16 cellular contexts compared by ENCODE assay signal in the genomic region with DNA sequence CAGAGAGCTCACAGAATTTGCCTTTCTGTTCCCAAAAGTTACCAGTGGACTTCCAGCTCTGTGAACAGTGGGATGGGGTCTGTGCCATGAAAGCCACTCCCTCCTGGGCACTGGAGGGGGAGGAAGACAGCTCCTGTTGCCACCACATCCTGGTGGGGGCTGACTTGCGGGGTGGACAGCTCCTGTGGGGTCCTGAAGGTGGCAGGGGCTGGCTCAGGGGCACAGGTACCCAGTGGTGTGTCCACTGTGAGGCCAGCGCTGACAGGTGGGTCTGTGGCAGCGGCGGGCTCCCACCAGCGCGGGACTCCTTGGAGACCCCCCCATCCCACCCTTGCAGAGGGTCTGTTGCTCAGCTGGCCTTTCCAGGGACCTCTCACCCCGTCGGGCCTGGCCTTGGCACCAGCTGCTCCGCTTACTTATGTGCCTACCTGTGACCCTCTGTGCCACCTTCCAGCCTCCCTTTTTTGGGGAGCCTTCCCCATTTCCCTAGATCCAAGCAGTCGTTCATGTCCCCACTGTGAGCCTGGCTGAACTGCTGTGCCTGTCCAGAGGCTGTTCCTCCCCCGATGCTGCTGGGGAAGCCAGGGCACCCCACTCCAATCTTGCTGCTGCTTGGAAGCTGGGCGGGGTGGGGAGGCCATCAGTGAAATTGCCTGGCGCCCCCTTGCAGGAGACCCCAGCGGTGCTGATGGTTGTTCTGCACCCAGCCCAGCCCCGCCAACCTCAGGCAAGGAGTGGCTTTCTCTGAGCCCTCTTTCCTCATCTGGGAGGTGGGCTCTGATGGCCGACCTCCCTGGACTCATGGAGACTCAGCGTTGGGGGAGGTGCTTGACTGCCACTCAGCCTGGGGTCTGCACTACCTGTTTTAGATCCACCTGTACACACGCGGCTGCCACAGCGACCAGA. TPM values are rescaled to one million over a fixed set of nuclear protein-coding genes. Genes with fewer than 3 reads are reported as not detected.
DNase-seq lines count a peak whose midpoint lies in the region; ATAC-seq and TF ChIP-seq lines count a peak whose summit lies in the region.
"Had no signal": no experiment of that assay in that cellular context is flagged by ENCODE, and none has a peak within 500 bp of the region (broad histone marks: within the 10 kb centered on the region; RNA-seq: fewer than 3 reads in every experiment).

No MANE protein-coding gene starts in this region.

- no peaks in the 10 kb centered on the region for H3K9me3 Mint-ChIP-seq in activated CD4-positive, alpha-beta T cell treated with anti-CD3 and anti-CD28 coated beads for 36 hours (ENCODE audit: low read depth)
- no peaks in the 10 kb centered on the region for H3K9me3 Mint-ChIP-seq in activated T-helper 2 cell treated with anti-CD3 and anti-CD28 coated beads, Interferon-gamma antibody, Interleukin-2, Interleukin-4, amounts not matched to agents 10 μg/mL and 5 μg/mL and 100 μg/mL, durations not matched to agents 14 hours and 24 hours and 36 hours
- H3K9me3 Mint-ChIP-seq: naive B cell had no signal

- peak overlapping the region; percentile 90 for H3K4me2 ChIP-seq in Loucy (ENCODE audit: low read depth, low read length, poor library complexity, severe bottlenecking)

- H3K9me3 ChIP-seq in Loucy (ENCODE audit: insufficient read depth, low read depth, low read length): no peaks in the 10 kb centered on the region
- H3K9me3 ChIP-seq in left ventricle myocardium inferior (replicated peaks): no peaks in the 10 kb centered on the region
- H3K9me3 ChIP-seq in sigmoid colon: no peaks in the 10 kb centered on the region
- H3K9me3 ChIP-seq: breast epithelium had no signal

- intact Hi-C loops in activated CD4-positive, alpha-beta T cell treated with anti-CD3 and anti-CD28 coated beads for 36 hours (cut with DNase I, micrococcal nuclease): loop anchor here in 1 of 2 experiments (5.0 kb wide), 1 partner anchor 401 kb away; no protein-coding TSS in a partner anchor
- intact Hi-C loops in left ventricle myocardium inferior (cut with micrococcal nuclease) (no loop called here), sigmoid colon (cut with DNase I) (no loop called here)
- intact Hi-C loops in activated T-helper 2 cell treated with anti-CD3 and anti-CD28 coated beads, Interferon-gamma antibody, Interleukin-2, Interleukin-4, amounts not matched to agents 10 μg/mL and 5 μg/mL and 100 μg/mL, durations not matched to agents 14 hours and 24 hours and 36 hours (cut with micrococcal nuclease): loop anchor here (5.0 kb wide), 2 partner anchors 176 to 471 kb away; a partner anchor contains a TSS

- peaks cover 17% of the 10 kb centered on the region for H3K4me1 ChIP-seq in Loucy (ENCODE audit: insufficient read depth, low read length, poor library complexity, severe bottlenecking)
- peaks cover 54% of the 10 kb centered on the region for H3K4me1 ChIP-seq in left ventricle myocardium inferior
- peaks cover 0 to 30% (median 27%) of the 10 kb centered on the region in 4 donors for H3K4me1 ChIP-seq in sigmoid colon

- no peak for TF ChIP-seq EP300 in sigmoid colon (IDR thresholded peaks at IDR 0.05)

- peak; percentile 21 for DNase-seq in activated CD4-positive, alpha-beta T cell treated with anti-CD3 and anti-CD28 coated beads for 36 hours
- DNase-seq in activated CD4-positive, alpha-beta T cell treated with anti-CD3 and anti-CD28 coated beads for 48 hours: no peak
- peak; percentile 15 for DNase-seq in left ventricle myocardium inferior
- DNase-seq in sigmoid colon: peak; percentile 64
- no peak for DNase-seq in T1000 (lab: John Stamatoyannopoulos, UW)
- DNase-seq in activated T-helper 2 cell treated with anti-CD3 and anti-CD28 coated beads, Interferon-gamma antibody, Interleukin-2, Interleukin-4, amounts not matched to agents 10 μg/mL and 5 μg/mL and 100 μg/mL, durations not matched to agents 14 hours and 24 hours and 36 hours (ENCODE audit: low spot score): no peak
- DNase-seq: IMR-90, islet precursor cell, naive B cell, NCI-H1436, NCI-H524 had no signal

- no peak overlapping the region for H3K27ac Mint-ChIP-seq in activated CD4-positive, alpha-beta T cell treated with anti-CD3 and anti-CD28 coated beads for 36 hours
- no peak overlapping the region for H3K27ac Mint-ChIP-seq in activated T-helper 2 cell treated with anti-CD3 and anti-CD28 coated beads, Interferon-gamma antibody, Interleukin-2, Interleukin-4, amounts not matched to agents 10 μg/mL and 5 μg/mL and 100 μg/mL, durations not matched to agents 14 hours and 24 hours and 36 hours

- H3K79me2 ChIP-seq in Loucy (ENCODE audit: insufficient read depth, low read length): peaks cover 20% of the 10 kb centered on the region

- no peak overlapping the region for H3K4me3 Mint-ChIP-seq in activated CD4-positive, alpha-beta T cell treated with anti-CD3 and anti-CD28 coated beads for 36 hours
- H3K4me3 Mint-ChIP-seq in activated T-helper 2 cell treated with anti-CD3 and anti-CD28 coated beads, Interferon-gamma antibody, Interleukin-2, Interleukin-4, amounts not matched to agents 10 μg/mL and 5 μg/mL and 100 μg/mL, durations not matched to agents 14 hours and 24 hours and 36 hours (ENCODE audit: low read depth): no peak overlapping the region

- H3K27ac ChIP-seq in left ventricle myocardium inferior (replicated peaks): peak overlapping the region; percentile 100
- H3K27ac ChIP-seq in sigmoid colon: no peak overlapping the region
- H3K27ac ChIP-seq: breast epithelium had no signal

- POLR2A ChIA-PET in activated CD4-positive, alpha-beta T cell treated with anti-CD3 and anti-CD28 coated beads for 36 hours (lab: Charles Lee): no interaction called here

- TF ChIP-seq CTCF in Loucy (conservative IDR thresholded peaks at IDR 0.05; ENCODE audit: low read length) (no peak; the same call in 1 of the 2 replicates), left ventricle myocardium inferior (IDR thresholded peaks at IDR 0.05; ENCODE audit: borderline replicate concordance) (no peak), sigmoid colon (IDR thresholded peaks at IDR 0.05) (no peak)

- no peaks in the 10 kb centered on the region for H3F3A ChIP-seq in Loucy (ENCODE audit: low read depth)

- no peak overlapping the region for H3K9ac ChIP-seq in Loucy (ENCODE audit: low read depth, low read length, poor library complexity, severe bottlenecking)

- H3K36me3 Mint-ChIP-seq in activated CD4-positive, alpha-beta T cell treated with anti-CD3 and anti-CD28 coated beads for 36 hours (ENCODE audit: low read depth): peaks cover 6% of the 10 kb centered on the region
- H3K36me3 Mint-ChIP-seq in activated T-helper 2 cell treated with anti-CD3 and anti-CD28 coated beads, Interferon-gamma antibody, Interleukin-2, Interleukin-4, amounts not matched to agents 10 μg/mL and 5 μg/mL and 100 μg/mL, durations not matched to agents 14 hours and 24 hours and 36 hours (ENCODE audit: low read depth): peaks cover 6% of the 10 kb centered on the region
- H3K36me3 Mint-ChIP-seq: naive B cell had no signal

- no peak for ATAC-seq in activated CD4-positive, alpha-beta T cell treated with anti-CD3 and anti-CD28 coated beads for 36 hours
- ATAC-seq in GM21723 (IDR thresholded peaks at IDR 0.05; ENCODE audit: unreplicated experiment): no peak

- no peaks in the 10 kb centered on the region for H3K9me2 ChIP-seq in Loucy (replicated peaks; ENCODE audit: low read depth, low read length)

- CTCF ChIA-PET in activated CD4-positive, alpha-beta T cell treated with anti-CD3 and anti-CD28 coated beads for 36 hours (lab: Charles Lee): interaction anchor here (0.7 to 5.1 kb wide), 2 partner anchors 35 to 123 kb away, joined by 3 to 74 read pairs; no protein-coding TSS in a partner anchor

- no peak overlapping the region for H2AFZ ChIP-seq in Loucy (ENCODE audit: low read length)

- H3K36me3 ChIP-seq in Loucy (ENCODE audit: insufficient read depth, low read length): no peaks in the 10 kb centered on the region
- no peaks in the 10 kb centered on the region for H3K36me3 ChIP-seq in left ventricle myocardium inferior
- no peaks in the 10 kb centered on the region for H3K36me3 ChIP-seq in sigmoid colon
- H3K36me3 ChIP-seq: breast epithelium had no signal

- peaks cover 16% of the 10 kb centered on the region for H4K20me1 ChIP-seq in Loucy (ENCODE audit: insufficient read depth, low read length, poor library complexity, severe bottlenecking)

- TF ChIP-seq POLR2A in sigmoid colon (IDR thresholded peaks at IDR 0.05): no peak

- peaks cover 17% of the 10 kb centered on the region for H3K4me1 Mint-ChIP-seq in activated CD4-positive, alpha-beta T cell treated with anti-CD3 and anti-CD28 coated beads for 36 hours
- peaks cover 12% of the 10 kb centered on the region for H3K4me1 Mint-ChIP-seq in activated T-helper 2 cell treated with anti-CD3 and anti-CD28 coated beads, Interferon-gamma antibody, Interleukin-2, Interleukin-4, amounts not matched to agents 10 μg/mL and 5 μg/mL and 100 μg/mL, durations not matched to agents 14 hours and 24 hours and 36 hours (ENCODE audit: low read depth)

- no peaks in the 10 kb centered on the region for H3K27me3 ChIP-seq in Loucy (ENCODE audit: insufficient read depth, low read length, poor library complexity, severe bottlenecking)
- no peaks in the 10 kb centered on the region for H3K27me3 ChIP-seq in left ventricle myocardium inferior (ENCODE audit: low read depth)
- peaks cover 0 to 2% (median 0%) of the 10 kb centered on the region in 3 donors for H3K27me3 ChIP-seq in sigmoid colon
- H3K27me3 ChIP-seq: breast epithelium had no signal

- H3K4me3 ChIP-seq in Loucy (ENCODE audit: low read length, poor library complexity, severe bottlenecking): peak overlapping the region; percentile 84
- no peak overlapping the region for H3K4me3 ChIP-seq in left ventricle myocardium inferior
- H3K4me3 ChIP-seq in sigmoid colon: no peak overlapping the region
- H3K4me3 ChIP-seq: breast epithelium, skin epidermis had no signal

- H3K27me3 Mint-ChIP-seq in activated CD4-positive, alpha-beta T cell treated with anti-CD3 and anti-CD28 coated beads for 36 hours: no peaks in the 10 kb centered on the region
- no peaks in the 10 kb centered on the region for H3K27me3 Mint-ChIP-seq in activated T-helper 2 cell treated with anti-CD3 and anti-CD28 coated beads, Interferon-gamma antibody, Interleukin-2, Interleukin-4, amounts not matched to agents 10 μg/mL and 5 μg/mL and 100 μg/mL, durations not matched to agents 14 hours and 24 hours and 36 hours (ENCODE audit: low read depth)
- H3K27me3 Mint-ChIP-seq: naive B cell had no signal

- 92 to 94% methylated on average over 20 of the region's 20 CpGs for WGBS in sigmoid colon, 2 donors

RNA-seq across cellular contexts. Expression of a gene that starts 2.2 kb away (rescaled TPM):
- total RNA-seq in activated CD4-positive, alpha-beta T cell treated with anti-CD3 and anti-CD28 coated beads for 36 hours: 10 to 100 TPM; 21.7 to 31.8 TPM
- total RNA-seq in left ventricle myocardium inferior (4.0 TPM), sigmoid colon (1 to 10 TPM in 2 of 4 donors, under 1 TPM in 2; 0.16 to 5.2 (median 1.0) TPM)
- polyA plus RNA-seq in sigmoid colon: 10 to 100 TPM; 17.8 to 36.0 (median 19.2) TPM
- 38.2 and 42.6 TPM in 2 replicates for total RNA-seq in activated T-helper 2 cell treated with anti-CD3 and anti-CD28 coated beads, Interferon-gamma antibody, Interleukin-2, Interleukin-4, amounts not matched to agents 10 μg/mL and 5 μg/mL and 100 μg/mL, durations not matched to agents 14 hours and 24 hours and 36 hours

RNA-seq across cellular contexts. Expression of a gene that starts 6.5 kb away (rescaled TPM):
- 100 to 1,000 TPM; 182 to 186 TPM for total RNA-seq in activated CD4-positive, alpha-beta T cell treated with anti-CD3 and anti-CD28 coated beads for 36 hours
- total RNA-seq in left ventricle myocardium inferior (65.9 TPM), sigmoid colon (10 to 100 TPM in 3 of 4 donors, 1 to 10 TPM in 1; 4.9 to 24.3 (median 15.4) TPM)
- 100 to 1,000 TPM; 168 to 403 (median 199) TPM for polyA plus RNA-seq in sigmoid colon
- total RNA-seq in activated T-helper 2 cell treated with anti-CD3 and anti-CD28 coated beads, Interferon-gamma antibody, Interleukin-2, Interleukin-4, amounts not matched to agents 10 μg/mL and 5 μg/mL and 100 μg/mL, durations not matched to agents 14 hours and 24 hours and 36 hours: 156 and 185 TPM in 2 replicates
- total RNA-seq: A172, IMR-90 had no signal

RNA-seq across cellular contexts. Expression of a gene that starts 18.6 kb away (rescaled TPM):
- 1 to 10 TPM; 1.1 to 1.2 TPM for total RNA-seq in activated CD4-positive, alpha-beta T cell treated with anti-CD3 and anti-CD28 coated beads for 36 hours
- total RNA-seq in left ventricle myocardium inferior: 1,068 TPM
- total RNA-seq in sigmoid colon: 10 to 100 TPM; 49.8 to 79.5 (median 57.1) TPM
- polyA plus RNA-seq in sigmoid colon: 10 to 100 TPM; 13.6 to 50.0 (median 34.2) TPM
- total RNA-seq in activated T-helper 2 cell treated with anti-CD3 and anti-CD28 coated beads, Interferon-gamma antibody, Interleukin-2, Interleukin-4, amounts not matched to agents 10 μg/mL and 5 μg/mL and 100 μg/mL, durations not matched to agents 14 hours and 24 hours and 36 hours: 0.16 and 0.55 TPM in 2 replicates

RNA-seq across cellular contexts. Expression of a gene that starts 33.2 kb away (rescaled TPM):
- 1 to 10 TPM; 7.2 to 9.2 TPM for total RNA-seq in activated CD4-positive, alpha-beta T cell treated with anti-CD3 and anti-CD28 coated beads for 36 hours
- total RNA-seq in left ventricle myocardium inferior (2.1 TPM), sigmoid colon (1 to 10 TPM; 3.0 to 8.0 (median 6.2) TPM)
- 1 to 10 TPM in 1 of 3 donors, not detected in 2; 2.3 TPM for polyA plus RNA-seq in sigmoid colon
- total RNA-seq in activated T-helper 2 cell treated with anti-CD3 and anti-CD28 coated beads, Interferon-gamma antibody, Interleukin-2, Interleukin-4, amounts not matched to agents 10 μg/mL and 5 μg/mL and 100 μg/mL, durations not matched to agents 14 hours and 24 hours and 36 hours: 8.2 and 9.6 TPM in 2 replicates

Comparison
In these comparisons a context has a peak if more than half of its experiments do, and no peak if none do; other contexts are left out.
1. DNase-seq: peak in activated CD4-positive, alpha-beta T cell treated with anti-CD3 and anti-CD28 coated beads for 36 hours (single experiment), left ventricle myocardium inferior (single experiment) and sigmoid colon (single experiment); none in activated CD4-positive, alpha-beta T cell treated with anti-CD3 and anti-CD28 coated beads for 48 hours (single experiment), T1000 (single experiment) and activated T-helper 2 cell treated with anti-CD3 and anti-CD28 coated beads, Interferon-gamma antibody, Interleukin-2, Interleukin-4, amounts not matched to agents 10 μg/mL and 5 μg/mL and 100 μg/mL, durations not matched to agents 14 hours and 24 hours and 36 hours (single experiment).
2. RNA of a gene that starts 18.6 kb away (total RNA-seq): 1,068 TPM in left ventricle myocardium inferior (single experiment) and 49.8 to 79.5 TPM in sigmoid colon; 1.1 to 1.2 TPM in activated CD4-positive, alpha-beta T cell treated with anti-CD3 and anti-CD28 coated beads for 36 hours and 0.16 to 0.55 TPM in activated T-helper 2 cell treated with anti-CD3 and anti-CD28 coated beads, Interferon-gamma antibody, Interleukin-2, Interleukin-4, amounts not matched to agents 10 μg/mL and 5 μg/mL and 100 μg/mL, durations not matched to agents 14 hours and 24 hours and 36 hours; every median in the first group is over 10 times any median in the second.